Comparison of ENCODE assay signal across 1 cellular context in genomic region chr2:239302808-239303557, GRCh38.
TF ChIP-seq lines count a peak whose summit lies in the region.

No MANE protein-coding gene starts in this region.

TF ChIP-seq in GM23338, 12 proteins besides CTCF, POLR2A, EP300 and RAD21:
- TF ChIP-seq ZNF462 (CRISPR knock-in tag; IDR thresholded peaks at IDR 0.05) = no peak
TF ChIP-seq in GM23338: peak in this region for 0.
